16 cellular contexts compared by ENCODE assay signal in the genomic region with DNA sequence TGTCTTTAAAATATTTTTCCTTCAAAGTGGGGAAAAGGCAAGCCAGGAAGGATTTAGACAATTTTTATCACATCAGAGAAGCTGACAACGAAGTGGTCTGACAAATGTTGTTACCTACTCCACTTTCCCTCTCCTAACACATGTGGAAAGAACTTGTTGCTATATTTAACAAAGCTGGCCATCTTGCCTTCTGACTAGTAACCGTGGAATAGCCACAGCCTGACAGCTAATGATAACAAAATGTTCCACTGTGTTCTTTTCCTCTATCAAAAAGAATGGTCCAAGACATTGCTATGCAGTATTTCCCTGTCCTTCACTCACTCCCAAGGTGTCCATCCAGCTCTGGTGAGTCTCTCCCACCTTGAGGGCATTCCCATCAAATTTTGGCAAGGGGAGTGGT.
DNase-seq lines count a peak whose midpoint lies in the region; FAIRE-seq and TF ChIP-seq lines count a peak whose summit lies in the region.
"Had no signal": no experiment of that assay in that cellular context is flagged by ENCODE, and none has a peak within 500 bp of the region (broad histone marks: within the 10 kb centered on the region; RNA-seq: fewer than 3 reads in every experiment).

No MANE protein-coding gene starts in this region.

- H3K79me2 ChIP-seq in osteoblast (ENCODE audit: insufficient read depth, low read length), result no peaks in the 10 kb centered on the region

- H3K9me3 ChIP-seq in osteoblast (ENCODE audit: low read depth, low read length), result no peaks in the 10 kb centered on the region
- H3K9me3 ChIP-seq: SK-N-SH had no signal

- peak overlapping the region; percentile 58 for H2AFZ ChIP-seq in osteoblast (ENCODE audit: low read length)

- no peak for TF ChIP-seq CTCF in fibroblast of mammary gland (conservative IDR thresholded peaks at IDR 0.05; ENCODE audit: control insufficient read depth, insufficient read depth, low read depth, low read length)
- TF ChIP-seq CTCF in osteoblast (IDR thresholded peaks at IDR 0.05; ENCODE audit: extremely low read depth, low read depth, low read length), result no peak

- DNase-seq in H54 (ENCODE audit: insufficient read length, low spot score), result no peak
- peak; percentile 41 for DNase-seq in LHCN-M2 (ENCODE audit: low read depth)
- DNase-seq in fibroblast of mammary gland (ENCODE audit: low read depth), result peak; percentile 16
- DNase-seq in osteoblast (ENCODE audit: insufficient read length, low spot score, missing footprints), result no peak
- no peak for DNase-seq in posterior cingulate gyrus
- DNase-seq in GOT3 (lab: John Stamatoyannopoulos, UW), result no peak
- no peak for DNase-seq in NCI-H774 (lab: John Stamatoyannopoulos, UW)
- DNase-seq: ACHN, C1 segment of cervical spinal cord, KBM-7, MV-4-11, NCI-H1694 treated with DMSO at 0.1 percent for 48 hours, SHP77 treated with DMSO at 0.1 percent for 48 hours, SK-N-SH had no signal

- H3K27ac ChIP-seq in osteoblast (ENCODE audit: low read depth, low read length), result no peak overlapping the region

- H3K4me2 ChIP-seq in osteoblast (ENCODE audit: insufficient read depth, low read length), result no peak overlapping the region
- H3K4me2 ChIP-seq: SK-N-SH had no signal

- no peaks in the 10 kb centered on the region for H3K27me3 ChIP-seq in osteoblast (ENCODE audit: insufficient read depth, low read length)

- intact Hi-C loops in posterior cingulate gyrus (cut with DNase I), result no loop called here

- no peaks in the 10 kb centered on the region for H4K20me1 ChIP-seq in osteoblast (ENCODE audit: insufficient read depth, low read length)

- TF ChIP-seq POLR2A in H54 (IDR thresholded peaks at IDR 0.05; ENCODE audit: low read depth, low read length), result no peak

- H3K4me3 ChIP-seq in fibroblast of mammary gland (ENCODE audit: control insufficient read depth, low read depth, low read length), result no peak overlapping the region
- no peak overlapping the region for H3K4me3 ChIP-seq in osteoblast (ENCODE audit: insufficient read depth, low read length)

- H3K36me3 ChIP-seq in osteoblast (ENCODE audit: insufficient read depth, low read length), result no peaks in the 10 kb centered on the region

- FAIRE-seq in H54 (lab: Jason Lieb, UNC), result peak; percentile 15
- FAIRE-seq: D721Med, RCC 7860 had no signal

- peaks cover 14% of the 10 kb centered on the region for H3K4me1 ChIP-seq in osteoblast (ENCODE audit: insufficient read depth, low read length)

Comparison
In these comparisons a context has a peak if more than half of its experiments do, and no peak if none do; other contexts are left out.
1. DNase-seq: peak in LHCN-M2 (single experiment) and fibroblast of mammary gland (single experiment); none in H54 (single experiment), osteoblast (single experiment), posterior cingulate gyrus (0 of 10), GOT3 (single experiment) and NCI-H774 (single experiment).